Comparison of ENCODE assay signal across 19 cellular contexts in genomic region chr9:89955626-89956025, GRCh38.
"Had no signal": no experiment of that assay in that cellular context is flagged by ENCODE, and none has a peak within 500 bp of the region (broad histone marks: within the 10 kb centered on the region; RNA-seq: fewer than 3 reads in every experiment).

No MANE protein-coding gene starts in this region.

- H3K27ac ChIP-seq: coronary artery, dorsolateral prefrontal cortex, esophagus squamous epithelium, gastrocnemius medialis, heart right ventricle, left lung, lower lobe of right lung had no signal

- H3K36me3 ChIP-seq: esophagus squamous epithelium, gastrocnemius medialis, heart right ventricle, left lung, lower lobe of right lung had no signal

- DNase-seq: dermis blood vessel endothelial cell; dorsolateral prefrontal cortex; effector CD4-positive, alpha-beta T cell; effector memory CD4-positive, alpha-beta T cell; esophagus squamous epithelium; foreskin fibroblast; foreskin melanocyte; gastrocnemius medialis; glutamatergic neuron; head of caudate nucleus; heart right ventricle; hippocampal formation; left cardiac atrium; left lung; left ventricle myocardium superior; lower lobe of right lung; mesenchymal stem cell; mucosa of descending colon had no signal

- H3K9me3 ChIP-seq: esophagus squamous epithelium, gastrocnemius medialis, heart right ventricle, left lung, lower lobe of right lung, mucosa of descending colon had no signal

- H3K4me1 ChIP-seq: lower lobe of right lung had no signal

- H3K4me3 ChIP-seq: coronary artery, dorsolateral prefrontal cortex, esophagus squamous epithelium, gastrocnemius medialis, heart right ventricle, left lung, lower lobe of right lung, mucosa of descending colon had no signal

- H3K27me3 ChIP-seq: esophagus squamous epithelium, gastrocnemius medialis, heart right ventricle, left lung had no signal
